ENCODE assay signal across 1 cellular context in genomic region chr3:197749601-197750395, GRCh38.
A peak's percentile ranks its signal among the peaks of the same experiment; 100 is the strongest.
TF ChIP-seq lines count a peak whose summit lies in the region.

A gene with protein sequence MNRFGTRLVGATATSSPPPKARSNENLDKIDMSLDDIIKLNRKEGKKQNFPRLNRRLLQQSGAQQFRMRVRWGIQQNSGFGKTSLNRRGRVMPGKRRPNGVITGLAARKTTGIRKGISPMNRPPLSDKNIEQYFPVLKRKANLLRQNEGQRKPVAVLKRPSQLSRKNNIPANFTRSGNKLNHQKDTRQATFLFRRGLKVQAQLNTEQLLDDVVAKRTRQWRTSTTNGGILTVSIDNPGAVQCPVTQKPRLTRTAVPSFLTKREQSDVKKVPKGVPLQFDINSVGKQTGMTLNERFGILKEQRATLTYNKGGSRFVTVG (plus strand): TSS chr3:197749883. CDS start chr3:197749972, 89 bp downstream.

TF ChIP-seq in HEK293, 187 proteins besides CTCF, POLR2A, EP300 and RAD21 (continued from another document and continues in another):
- TF ChIP-seq PRDM2 (tag by site-specific recombination; IDR thresholded peaks at IDR 0.05; ENCODE audit: borderline replicate concordance) (no peak), ZBTB49 (tag by site-specific recombination; IDR thresholded peaks at IDR 0.05; ENCODE audit: low read depth) (no peak), ZFP69B (tag by site-specific recombination; IDR thresholded peaks at IDR 0.05) (no peak), KLF10 (tag by site-specific recombination; IDR thresholded peaks at IDR 0.05) (no peak), ZNF701 (tag by site-specific recombination; IDR thresholded peaks at IDR 0.05) (no peak), ZNF555 (tag by site-specific recombination; conservative IDR thresholded peaks at IDR 0.05) (no peak), KLF16 (tag by site-specific recombination; IDR thresholded peaks at IDR 0.05) (peak; percentile 65), ZIC2 (tag by site-specific recombination; IDR thresholded peaks at IDR 0.05) (no peak), ZNF394 (tag by site-specific recombination; IDR thresholded peaks at IDR 0.05; ENCODE audit: borderline replicate concordance) (peak; percentile 56; the same call in 1 of the 2 replicates), ZNF169 (tag by site-specific recombination; IDR thresholded peaks at IDR 0.05) (no peak), ZNF561 (tag by site-specific recombination; IDR thresholded peaks at IDR 0.05; ENCODE audit: borderline replicate concordance) (no peak), KLF8 (tag by site-specific recombination; IDR thresholded peaks at IDR 0.05) (no peak; the same call in 1 of the 2 replicates), ZNF843 (tag by site-specific recombination; IDR thresholded peaks at IDR 0.05) (0 out of 2 replicates have a peak, but pooled peaks have one; percentile 7), MYNN (tag by site-specific recombination; IDR thresholded peaks at IDR 0.05; ENCODE audit: borderline replicate concordance) (no peak), FEZF1 (tag by site-specific recombination; IDR thresholded peaks at IDR 0.05) (no peak), ZNF266 (tag by site-specific recombination; IDR thresholded peaks at IDR 0.05; ENCODE audit: low read depth) (no peak), MZF1 (tag by site-specific recombination; IDR thresholded peaks at IDR 0.05; ENCODE audit: borderline replicate concordance) (0 out of 2 replicates have a peak, but pooled peaks have one; percentile 41), ZNF510 (tag by site-specific recombination; IDR thresholded peaks at IDR 0.05; ENCODE audit: insufficient replicate concordance) (no peak), TSHZ1 (tag by site-specific recombination; IDR thresholded peaks at IDR 0.05; ENCODE audit: borderline replicate concordance) (no peak), EGR2 (tag by site-specific recombination; IDR thresholded peaks at IDR 0.05; ENCODE audit: low read depth) (peak; percentile 93), ZNF600 (tag by site-specific recombination; IDR thresholded peaks at IDR 0.05) (peak; percentile 63), ZNF19 (tag by site-specific recombination; IDR thresholded peaks at IDR 0.05; ENCODE audit: low read depth) (no peak), ZFHX2 (tag by site-specific recombination; conservative IDR thresholded peaks at IDR 0.05) (peak; percentile 97), ZEB2 (tag by site-specific recombination; IDR thresholded peaks at IDR 0.05) (no peak; the same call in none of the 2 replicates), ZNF76 (tag by site-specific recombination; IDR thresholded peaks at IDR 0.05; ENCODE audit: borderline replicate concordance, low read depth) (peak; percentile 23; the same call in 1 of the 2 replicates)
- TF ChIP-seq, protein P1, sequence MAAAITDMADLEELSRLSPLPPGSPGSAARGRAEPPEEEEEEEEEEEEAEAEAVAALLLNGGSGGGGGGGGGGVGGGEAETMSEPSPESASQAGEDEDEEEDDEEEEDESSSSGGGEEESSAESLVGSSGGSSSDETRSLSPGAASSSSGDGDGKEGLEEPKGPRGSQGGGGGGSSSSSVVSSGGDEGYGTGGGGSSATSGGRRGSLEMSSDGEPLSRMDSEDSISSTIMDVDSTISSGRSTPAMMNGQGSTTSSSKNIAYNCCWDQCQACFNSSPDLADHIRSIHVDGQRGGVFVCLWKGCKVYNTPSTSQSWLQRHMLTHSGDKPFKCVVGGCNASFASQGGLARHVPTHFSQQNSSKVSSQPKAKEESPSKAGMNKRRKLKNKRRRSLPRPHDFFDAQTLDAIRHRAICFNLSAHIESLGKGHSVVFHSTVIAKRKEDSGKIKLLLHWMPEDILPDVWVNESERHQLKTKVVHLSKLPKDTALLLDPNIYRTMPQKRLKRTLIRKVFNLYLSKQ (tag by site-specific recombination; IDR thresholded peaks at IDR 0.05; ENCODE audit: borderline replicate concordance) = no peak
- TF ChIP-seq, protein P2, sequence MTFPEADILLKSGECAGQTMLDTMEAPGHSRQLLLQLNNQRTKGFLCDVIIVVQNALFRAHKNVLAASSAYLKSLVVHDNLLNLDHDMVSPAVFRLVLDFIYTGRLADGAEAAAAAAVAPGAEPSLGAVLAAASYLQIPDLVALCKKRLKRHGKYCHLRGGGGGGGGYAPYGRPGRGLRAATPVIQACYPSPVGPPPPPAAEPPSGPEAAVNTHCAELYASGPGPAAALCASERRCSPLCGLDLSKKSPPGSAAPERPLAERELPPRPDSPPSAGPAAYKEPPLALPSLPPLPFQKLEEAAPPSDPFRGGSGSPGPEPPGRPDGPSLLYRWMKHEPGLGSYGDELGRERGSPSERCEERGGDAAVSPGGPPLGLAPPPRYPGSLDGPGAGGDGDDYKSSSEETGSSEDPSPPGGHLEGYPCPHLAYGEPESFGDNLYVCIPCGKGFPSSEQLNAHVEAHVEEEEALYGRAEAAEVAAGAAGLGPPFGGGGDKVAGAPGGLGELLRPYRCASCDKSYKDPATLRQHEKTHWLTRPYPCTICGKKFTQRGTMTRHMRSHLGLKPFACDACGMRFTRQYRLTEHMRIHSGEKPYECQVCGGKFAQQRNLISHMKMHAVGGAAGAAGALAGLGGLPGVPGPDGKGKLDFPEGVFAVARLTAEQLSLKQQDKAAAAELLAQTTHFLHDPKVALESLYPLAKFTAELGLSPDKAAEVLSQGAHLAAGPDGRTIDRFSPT (tag by site-specific recombination; IDR thresholded peaks at IDR 0.05) = peak; percentile 2; the same call in 1 of the 2 replicates
- TF ChIP-seq, protein P3, sequence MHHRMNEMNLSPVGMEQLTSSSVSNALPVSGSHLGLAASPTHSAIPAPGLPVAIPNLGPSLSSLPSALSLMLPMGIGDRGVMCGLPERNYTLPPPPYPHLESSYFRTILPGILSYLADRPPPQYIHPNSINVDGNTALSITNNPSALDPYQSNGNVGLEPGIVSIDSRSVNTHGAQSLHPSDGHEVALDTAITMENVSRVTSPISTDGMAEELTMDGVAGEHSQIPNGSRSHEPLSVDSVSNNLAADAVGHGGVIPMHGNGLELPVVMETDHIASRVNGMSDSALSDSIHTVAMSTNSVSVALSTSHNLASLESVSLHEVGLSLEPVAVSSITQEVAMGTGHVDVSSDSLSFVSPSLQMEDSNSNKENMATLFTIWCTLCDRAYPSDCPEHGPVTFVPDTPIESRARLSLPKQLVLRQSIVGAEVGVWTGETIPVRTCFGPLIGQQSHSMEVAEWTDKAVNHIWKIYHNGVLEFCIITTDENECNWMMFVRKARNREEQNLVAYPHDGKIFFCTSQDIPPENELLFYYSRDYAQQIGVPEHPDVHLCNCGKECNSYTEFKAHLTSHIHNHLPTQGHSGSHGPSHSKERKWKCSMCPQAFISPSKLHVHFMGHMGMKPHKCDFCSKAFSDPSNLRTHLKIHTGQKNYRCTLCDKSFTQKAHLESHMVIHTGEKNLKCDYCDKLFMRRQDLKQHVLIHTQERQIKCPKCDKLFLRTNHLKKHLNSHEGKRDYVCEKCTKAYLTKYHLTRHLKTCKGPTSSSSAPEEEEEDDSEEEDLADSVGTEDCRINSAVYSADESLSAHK (tag by site-specific recombination; IDR thresholded peaks at IDR 0.05) = no peak
- TF ChIP-seq, protein P4, sequence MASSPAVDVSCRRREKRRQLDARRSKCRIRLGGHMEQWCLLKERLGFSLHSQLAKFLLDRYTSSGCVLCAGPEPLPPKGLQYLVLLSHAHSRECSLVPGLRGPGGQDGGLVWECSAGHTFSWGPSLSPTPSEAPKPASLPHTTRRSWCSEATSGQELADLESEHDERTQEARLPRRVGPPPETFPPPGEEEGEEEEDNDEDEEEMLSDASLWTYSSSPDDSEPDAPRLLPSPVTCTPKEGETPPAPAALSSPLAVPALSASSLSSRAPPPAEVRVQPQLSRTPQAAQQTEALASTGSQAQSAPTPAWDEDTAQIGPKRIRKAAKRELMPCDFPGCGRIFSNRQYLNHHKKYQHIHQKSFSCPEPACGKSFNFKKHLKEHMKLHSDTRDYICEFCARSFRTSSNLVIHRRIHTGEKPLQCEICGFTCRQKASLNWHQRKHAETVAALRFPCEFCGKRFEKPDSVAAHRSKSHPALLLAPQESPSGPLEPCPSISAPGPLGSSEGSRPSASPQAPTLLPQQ (tag by site-specific recombination; IDR thresholded peaks at IDR 0.05) = no peak
